Comparison of ENCODE assay signal across 9 cellular contexts in the genomic region with DNA sequence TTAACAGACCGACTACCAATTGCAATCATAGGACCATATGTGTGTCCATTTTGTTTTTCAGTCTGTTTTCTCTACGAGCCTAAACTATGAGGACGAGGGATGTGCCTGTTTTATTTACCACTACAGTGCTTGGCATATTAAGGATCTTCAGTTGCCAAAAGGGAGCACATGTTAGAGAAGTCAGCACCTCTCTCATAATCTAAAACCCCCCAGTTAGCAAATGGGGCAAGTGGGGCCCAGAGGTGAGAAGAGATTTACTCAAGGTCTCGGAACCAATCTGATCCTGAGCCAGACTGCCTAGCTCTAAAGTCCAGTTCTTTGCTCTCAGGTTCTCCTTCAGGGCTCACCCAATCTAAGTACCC. TPM values are rescaled to one million over a fixed set of nuclear protein-coding genes. Genes with fewer than 3 reads are reported as not detected.
DNase-seq lines count a peak whose midpoint lies in the region; ATAC-seq and TF ChIP-seq lines count a peak whose summit lies in the region.
"Had no signal": no experiment of that assay in that cellular context is flagged by ENCODE, and none has a peak within 500 bp of the region (broad histone marks: within the 10 kb centered on the region; RNA-seq: fewer than 3 reads in every experiment).

No MANE protein-coding gene starts in this region.

- peak overlapping the region; percentile 85 for H3K27ac Mint-ChIP-seq in activated naive CD4-positive, alpha-beta T cell treated with anti-CD3 and anti-CD28 coated beads, Interleukin-2, amount 50 U/mL, for 24 hours
- H3K27ac Mint-ChIP-seq in activated naive CD4-positive, alpha-beta T cell treated with anti-CD3 and anti-CD28 coated beads, Interleukin-2, amount 50 U/mL, for 72 hours = no peak overlapping the region
- peak overlapping the region; percentile 54 for H3K27ac Mint-ChIP-seq in activated naive CD8-positive, alpha-beta T cell
- no peak overlapping the region for H3K27ac Mint-ChIP-seq in mesothelial cell of epicardium

- peak overlapping the region; percentile 55 for H3K4me3 ChIP-seq in suprapubic skin

- H3K9me3 Mint-ChIP-seq in activated naive CD4-positive, alpha-beta T cell treated with anti-CD3 and anti-CD28 coated beads, Interleukin-2, amount 50 U/mL, for 24 hours = no peaks in the 10 kb centered on the region
- no peaks in the 10 kb centered on the region for H3K9me3 Mint-ChIP-seq in activated naive CD4-positive, alpha-beta T cell treated with anti-CD3 and anti-CD28 coated beads, Interleukin-2, amount 50 U/mL, for 72 hours
- H3K9me3 Mint-ChIP-seq in activated naive CD8-positive, alpha-beta T cell (ENCODE audit: low read depth) = no peaks in the 10 kb centered on the region
- H3K9me3 Mint-ChIP-seq in mesothelial cell of epicardium = no peaks in the 10 kb centered on the region

- TF ChIP-seq CTCF in mesothelial cell of epicardium (IDR thresholded peaks at IDR 0.05; ENCODE audit: unreplicated experiment) (no peak), suprapubic skin (IDR thresholded peaks at IDR 0.05) (no peak)

- DNase-seq in activated naive CD4-positive, alpha-beta T cell treated with anti-CD3 and anti-CD28 coated beads, Interleukin-2, amount 50 U/mL, for 72 hours (ENCODE audit: low spot score in 2 of 2) = no peak
- DNase-seq in mesothelial cell of epicardium (ENCODE audit: low spot score in 2 of 2, unreplicated experiment in 2 of 2) (no peak), suprapubic skin (ENCODE audit: low spot score in 2 of 2) (no peak), NCI-H1092 (lab: John Stamatoyannopoulos, UW) (no peak)

- H3K4me3 Mint-ChIP-seq in activated naive CD4-positive, alpha-beta T cell treated with anti-CD3 and anti-CD28 coated beads, Interleukin-2, amount 50 U/mL, for 24 hours = peak overlapping the region; percentile 85
- peak overlapping the region; percentile 83 for H3K4me3 Mint-ChIP-seq in activated naive CD8-positive, alpha-beta T cell
- H3K4me3 Mint-ChIP-seq in mesothelial cell of epicardium = peak overlapping the region; percentile 68

- ATAC-seq in activated naive CD4-positive, alpha-beta T cell treated with anti-CD3 and anti-CD28 coated beads, Interleukin-2, amount 50 U/mL, for 72 hours = no peak
- ATAC-seq in HG02678 (IDR thresholded peaks at IDR 0.05; ENCODE audit: unreplicated experiment) = no peak
- ATAC-seq in HG03095 (IDR thresholded peaks at IDR 0.05; ENCODE audit: unreplicated experiment) = no peak

- no peak overlapping the region for H3K27ac ChIP-seq in suprapubic skin
- H3K27ac ChIP-seq: RWPE1 had no signal

- H3K4me1 ChIP-seq in suprapubic skin = peaks cover 12% of the 10 kb centered on the region

- no peaks in the 10 kb centered on the region for H3K36me3 ChIP-seq in suprapubic skin

- TF ChIP-seq EP300 in suprapubic skin (IDR thresholded peaks at IDR 0.05) = no peak

- peaks cover 30% of the 10 kb centered on the region for H3K4me1 Mint-ChIP-seq in activated naive CD4-positive, alpha-beta T cell treated with anti-CD3 and anti-CD28 coated beads, Interleukin-2, amount 50 U/mL, for 24 hours
- H3K4me1 Mint-ChIP-seq in activated naive CD8-positive, alpha-beta T cell (ENCODE audit: low read depth) = peaks cover 34% of the 10 kb centered on the region
- H3K4me1 Mint-ChIP-seq in mesothelial cell of epicardium = peaks cover 30% of the 10 kb centered on the region

- H3K27me3 ChIP-seq in suprapubic skin = no peaks in the 10 kb centered on the region

- TF ChIP-seq POLR2A in suprapubic skin (IDR thresholded peaks at IDR 0.05) = no peak

- H3K9me3 ChIP-seq in suprapubic skin = no peaks in the 10 kb centered on the region

- peaks cover 12% of the 10 kb centered on the region for H3K27me3 Mint-ChIP-seq in activated naive CD4-positive, alpha-beta T cell treated with anti-CD3 and anti-CD28 coated beads, Interleukin-2, amount 50 U/mL, for 24 hours
- H3K27me3 Mint-ChIP-seq in activated naive CD8-positive, alpha-beta T cell = peaks cover 12% of the 10 kb centered on the region
- H3K27me3 Mint-ChIP-seq in mesothelial cell of epicardium (ENCODE audit: low read depth) = peaks cover 61% of the 10 kb centered on the region

- H3K36me3 Mint-ChIP-seq in activated naive CD4-positive, alpha-beta T cell treated with anti-CD3 and anti-CD28 coated beads, Interleukin-2, amount 50 U/mL, for 24 hours = no peaks in the 10 kb centered on the region
- H3K36me3 Mint-ChIP-seq in activated naive CD4-positive, alpha-beta T cell treated with anti-CD3 and anti-CD28 coated beads, Interleukin-2, amount 50 U/mL, for 72 hours = peaks cover 0 to 4% of the 10 kb centered on the region in 2 donors
- peaks cover 4% of the 10 kb centered on the region for H3K36me3 Mint-ChIP-seq in activated naive CD8-positive, alpha-beta T cell
- no peaks in the 10 kb centered on the region for H3K36me3 Mint-ChIP-seq in mesothelial cell of epicardium

- WGBS in suprapubic skin = 70% methylated on average over 4 of the region's 4 CpGs

RNA-seq across cellular contexts. Expression of a gene that starts 0.6 kb away (rescaled TPM):
- 1 to 10 TPM in 1 of 2 donors, under 1 TPM in 1; 0.43 to 1.8 TPM for total RNA-seq in activated naive CD4-positive, alpha-beta T cell treated with anti-CD3 and anti-CD28 coated beads, Interleukin-2, amount 50 U/mL, for 72 hours
- total RNA-seq in mesothelial cell of epicardium = 25.5 to 29.7 TPM (median 27.1 TPM) in 3 replicates
- 10 to 100 TPM in 3 of 4 donors, 1 to 10 TPM in 1; 8.0 to 15.4 (median 11.2) TPM for total RNA-seq in suprapubic skin

RNA-seq across cellular contexts. Expression of a gene that starts 30.2 kb away (rescaled TPM):
- total RNA-seq in activated naive CD4-positive, alpha-beta T cell treated with anti-CD3 and anti-CD28 coated beads, Interleukin-2, amount 50 U/mL, for 72 hours = 100 to 1,000 TPM; 172 to 245 TPM
- total RNA-seq in mesothelial cell of epicardium (55.2 to 59.1 TPM (median 58.7 TPM) in 3 replicates), suprapubic skin (10 to 100 TPM in 2 of 4 donors, 1 to 10 TPM in 2; 9.1 to 14.8 (median 11.6) TPM)

RNA-seq across cellular contexts. Expression of a gene that starts 37.9 kb away (rescaled TPM):
- total RNA-seq in activated naive CD4-positive, alpha-beta T cell treated with anti-CD3 and anti-CD28 coated beads, Interleukin-2, amount 50 U/mL, for 72 hours = 10 to 100 TPM; 26.0 to 31.3 TPM
- total RNA-seq in mesothelial cell of epicardium (37.2 to 39.0 TPM (median 37.2 TPM) in 3 replicates), suprapubic skin (10 to 100 TPM; 43.7 to 82.3 (median 64.3) TPM)

RNA-seq across cellular contexts. Expression of a gene that starts 44.3 kb away (rescaled TPM):
- total RNA-seq in activated naive CD4-positive, alpha-beta T cell treated with anti-CD3 and anti-CD28 coated beads, Interleukin-2, amount 50 U/mL, for 72 hours = 10 to 100 TPM; 12.2 to 27.6 TPM
- total RNA-seq in mesothelial cell of epicardium = 15.9 to 17.1 TPM (median 16.5 TPM) in 3 replicates
- total RNA-seq in suprapubic skin = 10 to 100 TPM; 19.9 to 66.1 (median 35.8) TPM

Comparison
In these comparisons a context has a peak if more than half of its experiments do, and no peak if none do; other contexts are left out.
1. H3K27ac Mint-ChIP-seq: peak in activated naive CD4-positive, alpha-beta T cell treated with anti-CD3 and anti-CD28 coated beads, Interleukin-2, amount 50 U/mL, for 24 hours (single experiment) and activated naive CD8-positive, alpha-beta T cell (single experiment); none in activated naive CD4-positive, alpha-beta T cell treated with anti-CD3 and anti-CD28 coated beads, Interleukin-2, amount 50 U/mL, for 72 hours (0 of 2) and mesothelial cell of epicardium (single experiment).
2. Peak in every context shown above with its lines, with median percentiles within 50 percentile points of each other: H3K4me3 Mint-ChIP-seq.